In genomic region chr15:78159395-78159794, GRCh38 we compare ENCODE assay signal across 15 cellular contexts. TPM values are rescaled to one million over a fixed set of nuclear protein-coding genes. Genes with fewer than 3 reads are reported as not detected.
A peak's percentile ranks its signal among the peaks of the same experiment; 100 is the strongest.
DNase-seq lines count a peak whose midpoint lies in the region; ATAC-seq lines count a peak whose summit lies in the region.
"Had no signal": no experiment of that assay in that cellular context is flagged by ENCODE, and none has a peak within 500 bp of the region (broad histone marks: within the 10 kb centered on the region; RNA-seq: fewer than 3 reads in every experiment).

No MANE protein-coding gene starts in this region.

- DNase-seq in NCI-H510A treated with DMSO at 0.1 percent for 48 hours (lab: John Stamatoyannopoulos, UW) (peak; percentile 1), NCI-H510A (lab: John Stamatoyannopoulos, UW) (no peak), Right ventricle myocardium superior (no peak), cardiac septum (ENCODE audit: low spot score) (no peak), left ventricle myocardium superior (no peak), DMS53 treated with DMSO at 0.1 percent for 48 hours (lab: John Stamatoyannopoulos, UW; ENCODE audit: unreplicated experiment) (no peak), AG20443 (ENCODE audit: low spot score) (no peak)
- DNase-seq: 8988T; CD4-positive, CD25-positive, alpha-beta regulatory T cell; CD8-positive, alpha-beta memory T cell; COR-L47; DMS 273 treated with DMSO at 0.1 percent for 48 hours; DMS53; H9 had no signal

- peak; percentile 72 for ATAC-seq in Right ventricle myocardium superior (ENCODE audit: poor library complexity)
- peak; percentile 87 for ATAC-seq in left ventricle myocardium superior
- ATAC-seq: HepG2 had no signal

- intact Hi-C loops in Right ventricle myocardium superior (cut with DNase I): no loop called here
- intact Hi-C loops in cardiac septum (cut with DNase I): no loop called here
- intact Hi-C loops in left ventricle myocardium superior (cut with micrococcal nuclease): no loop called here

RNA-seq across cellular contexts. Expression of gene IDH3A, which starts 10.2 kb away (rescaled TPM):
- total RNA-seq in Right ventricle myocardium superior (448 TPM), cardiac septum (370 TPM), left ventricle myocardium superior (470 TPM)

RNA-seq across cellular contexts. Expression of gene CIB2, which starts 28.1 kb away (rescaled TPM):
- 21.9 TPM for total RNA-seq in Right ventricle myocardium superior
- 16.7 TPM for total RNA-seq in cardiac septum
- total RNA-seq in left ventricle myocardium superior: 16.4 TPM
